In genomic region chr9:33820231-33820745, GRCh38 we compare ENCODE assay signal across 10 cellular contexts. TPM values are rescaled to one million over a fixed set of nuclear protein-coding genes. Genes with fewer than 3 reads are reported as not detected.
DNase-seq lines count a peak whose midpoint lies in the region; ATAC-seq and TF ChIP-seq lines count a peak whose summit lies in the region.
"Had no signal": no experiment of that assay in that cellular context is flagged by ENCODE, and none has a peak within 500 bp of the region (broad histone marks: within the 10 kb centered on the region; RNA-seq: fewer than 3 reads in every experiment).

No MANE protein-coding gene starts in this region.

- no peaks in the 10 kb centered on the region for H3K9me3 Mint-ChIP-seq in natural killer cell treated with Interleukin-12 subunit alpha and Interleukin-12 subunit beta and Interleukin-15 and Interleukin-18, amount 100 ng/mL, for 72 hours

- H3K27me3 ChIP-seq in BE2C (no peaks in the 10 kb centered on the region), KMS-11 (ENCODE audit: insufficient read depth, low read depth) (no peaks in the 10 kb centered on the region), adrenal gland (no peaks in the 10 kb centered on the region)

- WGBS in adrenal gland, 4 donors, result 27 to 31% (median 30%) methylated on average over 4 of the region's 4 CpGs

- H3K36me3 ChIP-seq in BE2C, result peaks cover 7% of the 10 kb centered on the region
- H3K36me3 ChIP-seq in KMS-11 (ENCODE audit: insufficient read depth), result no peaks in the 10 kb centered on the region
- no peaks in the 10 kb centered on the region for H3K36me3 ChIP-seq in adrenal gland (replicated peaks in 1 of 2)

- peak overlapping the region; percentile 50 to 92 for H3K27ac Mint-ChIP-seq in natural killer cell treated with Interleukin-12 subunit alpha and Interleukin-12 subunit beta and Interleukin-15 and Interleukin-18, amount 100 ng/mL, for 72 hours

- no peak for TF ChIP-seq CTCF in BE2C (IDR thresholded peaks at IDR 0.05; ENCODE audit: low read depth, low read length)
- no peak for TF ChIP-seq CTCF in KMS-11 (conservative IDR thresholded peaks at IDR 0.05; ENCODE audit: low read depth, low read length)
- no peak for TF ChIP-seq CTCF in adrenal gland (IDR thresholded peaks at IDR 0.05)

- TF ChIP-seq POLR2A in adrenal gland (IDR thresholded peaks at IDR 0.05), result no peak

- H3K79me2 ChIP-seq in KMS-11 (ENCODE audit: insufficient read depth, low read depth), result peaks cover 69% of the 10 kb centered on the region

- no peak overlapping the region for H2AFZ ChIP-seq in KMS-11 (ENCODE audit: low read depth)

- no peaks in the 10 kb centered on the region for H3K27me3 Mint-ChIP-seq in natural killer cell treated with Interleukin-12 subunit alpha and Interleukin-12 subunit beta and Interleukin-15 and Interleukin-18, amount 100 ng/mL, for 72 hours

- H3K27ac ChIP-seq in KMS-11 (no peak overlapping the region), cingulate gyrus (ENCODE audit: low read depth, low read length) (peak overlapping the region; percentile 76), adrenal gland (peak overlapping the region in 2 of 5 donors; percentile 98 to 99)
- H3K27ac ChIP-seq: epithelial cell of prostate had no signal

- ATAC-seq in natural killer cell treated with Interleukin-12 subunit alpha and Interleukin-12 subunit beta and Interleukin-15 and Interleukin-18, amount 100 ng/mL, for 72 hours, result no peak
- ATAC-seq in sciatic nerve, result no peak

- H3K9me3 ChIP-seq in BE2C (no peaks in the 10 kb centered on the region), adrenal gland (replicated peaks in 1 of 3) (no peaks in the 10 kb centered on the region)

- intact Hi-C loops in adrenal gland (cut with DNase I) (no loop called here), sciatic nerve (cut with DNase I) (no loop called here)

- H3K36me3 Mint-ChIP-seq in natural killer cell treated with Interleukin-12 subunit alpha and Interleukin-12 subunit beta and Interleukin-15 and Interleukin-18, amount 100 ng/mL, for 72 hours, result peaks cover 7% of the 10 kb centered on the region

- peak overlapping the region; percentile 84; the same call in 1 of the 2 replicates for H3K4me2 ChIP-seq in KMS-11

- H3K9ac ChIP-seq in KMS-11, result no peak overlapping the region

- 0 out of 2 replicates have a peak overlapping the region, but pooled peaks have one; percentile 1 for H3K4me3 ChIP-seq in BE2C (ENCODE audit: low read depth, low read length)
- no peak overlapping the region for H3K4me3 ChIP-seq in KMS-11 (IDR thresholded peaks at IDR 0.05; ENCODE audit: insufficient read depth, low read depth, low read length)
- peak overlapping the region in 1 of 4 donors; percentile 81 for H3K4me3 ChIP-seq in adrenal gland

- H3K4me3 Mint-ChIP-seq in natural killer cell treated with Interleukin-12 subunit alpha and Interleukin-12 subunit beta and Interleukin-15 and Interleukin-18, amount 100 ng/mL, for 72 hours, result peak overlapping the region; percentile 83

- DNase-seq in BE2C, result no peak
- no peak for DNase-seq in natural killer cell treated with Interleukin-12 subunit alpha and Interleukin-12 subunit beta and Interleukin-15 and Interleukin-18, amount 100 ng/mL, for 72 hours (ENCODE audit: low spot score)
- no peak for DNase-seq in HCEC 1CT
- no peak for DNase-seq in adrenal gland
- DNase-seq in sciatic nerve (ENCODE audit: low spot score), result no peak
- no peak for DNase-seq in kidney tubule cell (ENCODE audit: low spot score)

- peaks cover 9% of the 10 kb centered on the region for H3K4me1 ChIP-seq in BE2C
- peaks cover 56% of the 10 kb centered on the region for H3K4me1 ChIP-seq in KMS-11 (ENCODE audit: low read depth, poor library complexity, severe bottlenecking)
- peaks cover 23 to 40% of the 10 kb centered on the region in 2 donors for H3K4me1 ChIP-seq in adrenal gland (replicated peaks in 1 of 2)

- H4K20me1 ChIP-seq in KMS-11 (ENCODE audit: insufficient read depth), result peaks cover 5% of the 10 kb centered on the region; the same call in 1 of the 2 replicates

- H3K4me1 Mint-ChIP-seq in natural killer cell treated with Interleukin-12 subunit alpha and Interleukin-12 subunit beta and Interleukin-15 and Interleukin-18, amount 100 ng/mL, for 72 hours (ENCODE audit: low read depth in 2 of 2), result peaks cover 33 to 36% of the 10 kb centered on the region in 2 donors

RNA-seq across cellular contexts. Expression of gene UBE2R2, which starts 3.3 kb away (rescaled TPM):
- polyA plus RNA-seq in BE2C (2012; ENCODE audit: insufficient read depth, insufficient read length, low read depth), result 27.0 TPM
- 10 to 100 TPM; 37.5 to 40.0 TPM for total RNA-seq in natural killer cell treated with Interleukin-12 subunit alpha and Interleukin-12 subunit beta and Interleukin-15 and Interleukin-18, amount 100 ng/mL, for 72 hours
- total RNA-seq in adrenal gland (10 to 100 TPM; 18.7 to 46.7 (median 28.2) TPM), sciatic nerve (39.9 TPM)
- 10 to 100 TPM; 12.8 to 34.6 (median 14.1) TPM for polyA plus RNA-seq in adrenal gland

RNA-seq across cellular contexts. Expression of gene PRSS3, which starts 24.9 kb away (rescaled TPM):
- polyA plus RNA-seq in BE2C (2012; ENCODE audit: insufficient read depth, insufficient read length, low read depth), result 116 TPM
- 1 to 10 TPM in 1 of 2 donors, not detected in 1; 1.3 TPM for total RNA-seq in natural killer cell treated with Interleukin-12 subunit alpha and Interleukin-12 subunit beta and Interleukin-15 and Interleukin-18, amount 100 ng/mL, for 72 hours
- total RNA-seq in adrenal gland, result 1 to 10 TPM in 5 of 8 donors, not detected in 3; 1.1 to 5.5 (median 1.8) TPM
- 1 to 10 TPM; 3.7 to 5.8 (median 4.4) TPM for polyA plus RNA-seq in adrenal gland
- total RNA-seq in sciatic nerve, result not detected
- total RNA-seq: G401 had no signal
